ENCODE assay signal across 15 cellular contexts in the genomic region with DNA sequence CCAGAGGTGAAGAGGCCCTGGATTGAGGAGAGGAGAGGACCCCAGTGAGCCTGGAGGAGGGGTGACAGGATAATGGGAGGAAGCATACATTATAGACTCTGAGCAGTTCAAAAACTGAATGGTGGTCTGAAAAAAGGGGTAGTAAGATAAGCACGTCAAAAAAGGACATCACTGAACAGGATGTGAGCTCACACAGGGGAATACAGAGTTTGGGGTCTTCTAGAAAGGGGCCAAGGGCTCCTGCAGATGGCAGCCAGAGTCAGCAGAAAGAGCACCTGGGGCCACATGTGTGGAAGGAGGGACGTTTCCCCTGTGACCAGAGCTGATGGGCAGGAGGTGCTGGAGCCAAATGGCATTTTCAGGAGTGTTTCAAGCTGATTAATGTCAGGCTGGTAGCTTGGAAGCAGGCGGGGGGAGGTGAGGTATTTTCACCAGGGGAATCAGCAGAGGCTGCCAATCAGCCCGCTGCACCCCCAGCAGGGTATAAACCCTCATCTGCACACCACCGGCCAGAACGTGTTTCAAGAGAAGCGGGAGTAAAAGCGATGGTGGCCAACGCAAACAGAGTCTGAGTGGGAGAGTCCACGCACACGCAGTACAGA.
DNase-seq lines count a peak whose midpoint lies in the region; ATAC-seq, FAIRE-seq and TF ChIP-seq lines count a peak whose summit lies in the region.
"Had no signal": no experiment of that assay in that cellular context is flagged by ENCODE, and none has a peak within 500 bp of the region (broad histone marks: within the 10 kb centered on the region; RNA-seq: fewer than 3 reads in every experiment).

No MANE protein-coding gene starts in this region.

- H4K20me1 ChIP-seq in GM12878 (ENCODE audit: control insufficient read depth, insufficient read depth) = no peaks in the 10 kb centered on the region
- H4K20me1 ChIP-seq in neural progenitor cell (ENCODE audit: low read depth) = peaks cover 13% of the 10 kb centered on the region

- H3K4me3 Mint-ChIP-seq in neural progenitor cell (peak overlapping the region; percentile 52), immature natural killer cell (no peak overlapping the region)
- H3K4me3 Mint-ChIP-seq: stimulated activated naive CD8-positive, alpha-beta T cell treated with anti-CD3 and anti-CD28 coated beads, Interleukin-15, amount 100 ng/mL, for 72 hours had no signal

- no peaks in the 10 kb centered on the region for H3F3A ChIP-seq in neural progenitor cell (ENCODE audit: low read depth)

- H3K9me3 Mint-ChIP-seq in neural progenitor cell (peaks cover 3% of the 10 kb centered on the region), immature natural killer cell (no peaks in the 10 kb centered on the region)
- H3K9me3 Mint-ChIP-seq: stimulated activated naive CD8-positive, alpha-beta T cell treated with anti-CD3 and anti-CD28 coated beads, Interleukin-15, amount 100 ng/mL, for 72 hours had no signal

- no peak for TF ChIP-seq POLR2A in GM12878 (IDR thresholded peaks at IDR 0.05; ENCODE audit: low read depth, low read length)

- H3K36me3 Mint-ChIP-seq in neural progenitor cell (peaks cover 5% of the 10 kb centered on the region), immature natural killer cell (no peaks in the 10 kb centered on the region)

- H3K79me2 ChIP-seq in GM12878 (ENCODE audit: control insufficient read depth, insufficient read depth, low read length) = no peaks in the 10 kb centered on the region
- H3K79me2 ChIP-seq in neural progenitor cell (ENCODE audit: low read depth) = peaks cover 5% of the 10 kb centered on the region

- in situ Hi-C loops in GM12878 (cut with MboI) = no loop called here

- whole genome bisulfite sequencing in GM12878 (ENCODE audit: insufficient coverage, insufficient replicate concordance, low lambda C conversion rate, missing lambda C conversion rate) = 77% methylated on average over 11 of the region's 11 CpGs

- no peak for FAIRE-seq in GM12878 (lab: Jason Lieb, UNC)

- H3K27ac Mint-ChIP-seq in neural progenitor cell (peak overlapping the region; percentile 67), immature natural killer cell (no peak overlapping the region)

- RAD21 ChIA-PET in GM12878 (lab: Charles Lee; ENCODE audit: unreplicated experiment) = no interaction called here

- BruUV-seq in GM12878 (replicated peaks; lab: Mats Ljungman, UMichigan) = no TSS peak

- POLR2A ChIA-PET in GM12878 (lab: Charles Lee) = no interaction called here

- H3K36me3 ChIP-seq in GM12878 (ENCODE audit: control insufficient read depth in 2 of 2, insufficient read depth in 2 of 2, low read length in 1 of 2) = no peaks in the 10 kb centered on the region
- no peaks in the 10 kb centered on the region for H3K36me3 ChIP-seq in neural progenitor cell

- ATAC-seq in GM12878 (no peak; the same call in 2 of the 3 replicates), GM18511 (IDR thresholded peaks at IDR 0.05; ENCODE audit: unreplicated experiment) (no peak), GM21723 (IDR thresholded peaks at IDR 0.05; ENCODE audit: unreplicated experiment) (no peak)
- ATAC-seq: stimulated activated naive CD8-positive, alpha-beta T cell treated with anti-CD3 and anti-CD28 coated beads, Interleukin-15, amount 100 ng/mL, for 72 hours had no signal

- peaks cover 86% of the 10 kb centered on the region for H3K4me1 Mint-ChIP-seq in neural progenitor cell
- H3K4me1 Mint-ChIP-seq in immature natural killer cell = peaks cover 0 to 3% of the 10 kb centered on the region in 2 donors

- no peak overlapping the region for H2AFZ ChIP-seq in GM12878 (ENCODE audit: control insufficient read depth, low read depth, low read length)
- no peak overlapping the region for H2AFZ ChIP-seq in neural progenitor cell (replicated peaks)

- H3K4me3 ChIP-seq in GM12878 (no peak overlapping the region), neural progenitor cell (no peak overlapping the region)

- DNase-seq in GDM1 (lab: John Stamatoyannopoulos, UW) (peak; percentile 26), NAMALWA (ENCODE audit: low spot score) (peak; percentile 15), GM12878 (ENCODE audit: low read depth, low spot score) (no peak), neural progenitor cell (ENCODE audit: low spot score) (no peak), immature natural killer cell (no peak)
- DNase-seq in stimulated activated naive CD4-positive, alpha-beta T cell treated with Interleukin-2 at 50 U/mL for 16 hours (lab: John Stamatoyannopoulos, UW) = no peak
- DNase-seq: activated CD4-positive, alpha-beta T cell treated with anti-CD3 and anti-CD28 coated beads for 1 hour; activated T-cell treated with anti-CD3 and anti-CD28 coated beads, Interleukin-2, amount 50 U/mL, for 1 hour; NCI-H1694; NK-92 treated with Interleukin-12 subunit alpha and Interleukin-12 subunit beta, amount 100 ng/mL, for 24 hours; stimulated activated naive CD8-positive, alpha-beta T cell treated with anti-CD3 and anti-CD28 coated beads, Interleukin-15, amount 100 ng/mL, for 72 hours; SW 1271 had no signal

- no peak overlapping the region for H3K27ac ChIP-seq in GM12878 (ENCODE audit: control insufficient read depth, insufficient read depth)
- no peak overlapping the region for H3K27ac ChIP-seq in neural progenitor cell
- H3K27ac ChIP-seq: C4-2B had no signal

- CTCF ChIA-PET in GM12878 (lab: Yijun Ruan, JAX) = no interaction called here

- peak overlapping the region; percentile 22 for H3K4me2 ChIP-seq in GM12878 (ENCODE audit: control insufficient read depth, insufficient read depth)
- H3K4me2 ChIP-seq in neural progenitor cell = no peak overlapping the region

- H3K27me3 Mint-ChIP-seq in neural progenitor cell (ENCODE audit: insufficient read depth, low read depth) = peaks cover 7% of the 10 kb centered on the region
- H3K27me3 Mint-ChIP-seq in immature natural killer cell (ENCODE audit: low read depth in 3 of 3) = no peaks in the 10 kb centered on the region

- TF ChIP-seq CTCF in GM12878 (IDR thresholded peaks at IDR 0.05 in 2 of 3, conservative IDR thresholded peaks at IDR 0.05 in 1 of 3; ENCODE audit: control insufficient read depth in 2 of 3, extremely low read depth in 1 of 3, insufficient read depth in 1 of 3, low read depth in 3 of 3, low read length in 3 of 3) = no peak
- no peak for TF ChIP-seq CTCF in neural progenitor cell (IDR thresholded peaks at IDR 0.05)

- H3K9me3 ChIP-seq in GM12878 (replicated peaks; ENCODE audit: control insufficient read depth, insufficient read depth, low read length) (no peaks in the 10 kb centered on the region), neural progenitor cell (ENCODE audit: low read depth) (no peaks in the 10 kb centered on the region)

- intact Hi-C loops in GM12878 (cut with micrococcal nuclease; ENCODE audit: unreplicated experiment) = no loop called here

- H3K9ac ChIP-seq in GM12878 (ENCODE audit: control insufficient read depth, insufficient read depth, low read length) (0 out of 2 replicates have a peak overlapping the region, but pooled peaks have one; percentile 12), neural progenitor cell (no peak overlapping the region)

- TF ChIP-seq RAD21 in GM12878 (IDR thresholded peaks at IDR 0.05; ENCODE audit: insufficient read depth, low read depth, low read length) = no peak

- SMC1A ChIA-PET in GM12878 (lab: Charles Lee; ENCODE audit: uncharacterized antibody, unreplicated experiment) = no interaction called here

- H3K27me3 ChIP-seq in GM12878 (replicated peaks in 1 of 2; ENCODE audit: control insufficient read depth in 2 of 2, insufficient read depth in 2 of 2, low read length in 1 of 2) (no peaks in the 10 kb centered on the region), neural progenitor cell (no peaks in the 10 kb centered on the region)

- no peak for TF ChIP-seq EP300 in GM12878 (IDR thresholded peaks at IDR 0.05; ENCODE audit: borderline replicate concordance in 1 of 2, control insufficient read depth in 1 of 2, low read depth in 2 of 2, low read length in 2 of 2)

- H3K4me1 ChIP-seq in GM12878 (ENCODE audit: control insufficient read depth, insufficient read depth, low read length) (peaks cover 47% of the 10 kb centered on the region), neural progenitor cell (peaks cover 45% of the 10 kb centered on the region)

TF ChIP-seq in GM12878, 131 proteins besides CTCF, POLR2A, EP300 and RAD21:
- no peak for TF ChIP-seq ETV6 (conservative IDR thresholded peaks at IDR 0.05 in 1 of 2, IDR thresholded peaks at IDR 0.05 in 1 of 2; ENCODE audit: borderline replicate concordance in 1 of 2, low read depth in 1 of 2)
- TF ChIP-seq EGR1 (IDR thresholded peaks at IDR 0.05; ENCODE audit: borderline replicate concordance in 1 of 2, low read depth in 2 of 2, low read length in 2 of 2) = no peak
- TF ChIP-seq YY1 (IDR thresholded peaks at IDR 0.05; ENCODE audit: low read depth, low read length) = no peak
- TF ChIP-seq RAD51 (IDR thresholded peaks at IDR 0.05) = no peak
- TF ChIP-seq MEF2A (IDR thresholded peaks at IDR 0.05; ENCODE audit: insufficient read depth, low read depth, low read length) = no peak
- TF ChIP-seq ZNF274 (IDR thresholded peaks at IDR 0.05; ENCODE audit: insufficient read depth, insufficient read length) = no peak
- TF ChIP-seq ATF2 (IDR thresholded peaks at IDR 0.05; ENCODE audit: low read length) = no peak
- TF ChIP-seq ZNF384 (IDR thresholded peaks at IDR 0.05; ENCODE audit: borderline replicate concordance, low read depth, low read length) = no peak
- no peak for TF ChIP-seq HDGF (IDR thresholded peaks at IDR 0.05)
- TF ChIP-seq RCOR1 (conservative IDR thresholded peaks at IDR 0.05; ENCODE audit: low read depth, low read length) = no peak

Comparison
In these comparisons a context has a peak if more than half of its experiments do, and no peak if none do; other contexts are left out.
1. DNase-seq: peak in GDM1 (single experiment) and NAMALWA (single experiment); none in GM12878 (single experiment), neural progenitor cell (single experiment), stimulated activated naive CD4-positive, alpha-beta T cell treated with Interleukin-2 at 50 U/mL for 16 hours (single experiment) and immature natural killer cell (0 of 3).